18 cellular contexts compared by ENCODE assay signal in genomic region chr16:51433597-51433996, GRCh38.
"Had no signal": no experiment of that assay in that cellular context is flagged by ENCODE, and none has a peak within 500 bp of the region (broad histone marks: within the 10 kb centered on the region; RNA-seq: fewer than 3 reads in every experiment).

No MANE protein-coding gene starts in this region.

- H3K27ac ChIP-seq: brain microvascular endothelial cell, coronary artery, left ventricle myocardium inferior had no signal

- DNase-seq: activated B cell treated with CpG ODN at 0.5 μM for 24 hours; activated CD4-positive, alpha-beta memory T cell treated with anti-CD3 and anti-CD28 coated beads for 36 hours; activated CD4-positive, alpha-beta T cell treated with anti-CD3 and anti-CD28 coated beads for 4 hours; activated CD8-positive, alpha-beta memory T cell treated with anti-CD3 and anti-CD28 coated beads, Interleukin-2, amount 10 ng/mL, durations not matched to agents 7 days and 5 days; activated naive CD4-positive, alpha-beta T cell; activated naive CD8-positive, alpha-beta T cell treated with anti-CD3 and anti-CD28 coated beads for 36 hours; amniotic stem cell; brain microvascular endothelial cell; erythroblast; kidney; left ventricle myocardium inferior; mammary epithelial cell; mucosa of descending colon; naive B cell; stimulated activated CD4-positive, alpha-beta T cell treated with anti-CD3 and anti-CD28 coated beads, Interleukin-4, amount 100 ng/mL, for 24 hours; T-cell had no signal

- H3K4me2 ChIP-seq: smooth muscle cell had no signal

- H3K36me3 ChIP-seq: brain microvascular endothelial cell, left ventricle myocardium inferior had no signal

- H3K4me1 ChIP-seq: left ventricle myocardium inferior had no signal

- H3K4me3 ChIP-seq: coronary artery, left ventricle myocardium inferior, mucosa of descending colon, smooth muscle cell had no signal

- H3K9me3 ChIP-seq: mucosa of descending colon had no signal

- H3K27me3 ChIP-seq: brain microvascular endothelial cell had no signal
